In the genomic region with DNA sequence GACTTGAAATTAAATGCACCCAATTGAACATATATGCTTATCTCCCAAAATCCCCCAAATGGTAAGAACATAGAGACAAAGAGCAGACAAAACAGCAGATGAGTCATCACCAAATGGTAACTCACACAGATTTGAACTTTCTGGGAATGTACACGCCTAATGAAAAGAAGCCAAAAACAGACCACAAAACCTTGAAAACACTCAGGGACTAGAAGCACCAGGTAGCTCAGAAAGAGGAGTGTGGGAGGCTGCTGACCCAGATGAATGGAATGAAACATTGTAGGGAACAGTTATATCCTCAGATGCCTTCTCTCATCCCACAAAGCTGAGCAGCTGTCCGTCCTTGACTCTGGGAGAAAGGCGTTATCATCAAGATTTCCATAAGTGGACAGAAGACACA, we compare ENCODE assay signal across 1 cellular context.
TF ChIP-seq lines count a peak whose summit lies in the region.

No MANE protein-coding gene starts in this region.

TF ChIP-seq in GM23338, 12 proteins besides CTCF, POLR2A, EP300 and RAD21:
- TF ChIP-seq, protein P1, sequence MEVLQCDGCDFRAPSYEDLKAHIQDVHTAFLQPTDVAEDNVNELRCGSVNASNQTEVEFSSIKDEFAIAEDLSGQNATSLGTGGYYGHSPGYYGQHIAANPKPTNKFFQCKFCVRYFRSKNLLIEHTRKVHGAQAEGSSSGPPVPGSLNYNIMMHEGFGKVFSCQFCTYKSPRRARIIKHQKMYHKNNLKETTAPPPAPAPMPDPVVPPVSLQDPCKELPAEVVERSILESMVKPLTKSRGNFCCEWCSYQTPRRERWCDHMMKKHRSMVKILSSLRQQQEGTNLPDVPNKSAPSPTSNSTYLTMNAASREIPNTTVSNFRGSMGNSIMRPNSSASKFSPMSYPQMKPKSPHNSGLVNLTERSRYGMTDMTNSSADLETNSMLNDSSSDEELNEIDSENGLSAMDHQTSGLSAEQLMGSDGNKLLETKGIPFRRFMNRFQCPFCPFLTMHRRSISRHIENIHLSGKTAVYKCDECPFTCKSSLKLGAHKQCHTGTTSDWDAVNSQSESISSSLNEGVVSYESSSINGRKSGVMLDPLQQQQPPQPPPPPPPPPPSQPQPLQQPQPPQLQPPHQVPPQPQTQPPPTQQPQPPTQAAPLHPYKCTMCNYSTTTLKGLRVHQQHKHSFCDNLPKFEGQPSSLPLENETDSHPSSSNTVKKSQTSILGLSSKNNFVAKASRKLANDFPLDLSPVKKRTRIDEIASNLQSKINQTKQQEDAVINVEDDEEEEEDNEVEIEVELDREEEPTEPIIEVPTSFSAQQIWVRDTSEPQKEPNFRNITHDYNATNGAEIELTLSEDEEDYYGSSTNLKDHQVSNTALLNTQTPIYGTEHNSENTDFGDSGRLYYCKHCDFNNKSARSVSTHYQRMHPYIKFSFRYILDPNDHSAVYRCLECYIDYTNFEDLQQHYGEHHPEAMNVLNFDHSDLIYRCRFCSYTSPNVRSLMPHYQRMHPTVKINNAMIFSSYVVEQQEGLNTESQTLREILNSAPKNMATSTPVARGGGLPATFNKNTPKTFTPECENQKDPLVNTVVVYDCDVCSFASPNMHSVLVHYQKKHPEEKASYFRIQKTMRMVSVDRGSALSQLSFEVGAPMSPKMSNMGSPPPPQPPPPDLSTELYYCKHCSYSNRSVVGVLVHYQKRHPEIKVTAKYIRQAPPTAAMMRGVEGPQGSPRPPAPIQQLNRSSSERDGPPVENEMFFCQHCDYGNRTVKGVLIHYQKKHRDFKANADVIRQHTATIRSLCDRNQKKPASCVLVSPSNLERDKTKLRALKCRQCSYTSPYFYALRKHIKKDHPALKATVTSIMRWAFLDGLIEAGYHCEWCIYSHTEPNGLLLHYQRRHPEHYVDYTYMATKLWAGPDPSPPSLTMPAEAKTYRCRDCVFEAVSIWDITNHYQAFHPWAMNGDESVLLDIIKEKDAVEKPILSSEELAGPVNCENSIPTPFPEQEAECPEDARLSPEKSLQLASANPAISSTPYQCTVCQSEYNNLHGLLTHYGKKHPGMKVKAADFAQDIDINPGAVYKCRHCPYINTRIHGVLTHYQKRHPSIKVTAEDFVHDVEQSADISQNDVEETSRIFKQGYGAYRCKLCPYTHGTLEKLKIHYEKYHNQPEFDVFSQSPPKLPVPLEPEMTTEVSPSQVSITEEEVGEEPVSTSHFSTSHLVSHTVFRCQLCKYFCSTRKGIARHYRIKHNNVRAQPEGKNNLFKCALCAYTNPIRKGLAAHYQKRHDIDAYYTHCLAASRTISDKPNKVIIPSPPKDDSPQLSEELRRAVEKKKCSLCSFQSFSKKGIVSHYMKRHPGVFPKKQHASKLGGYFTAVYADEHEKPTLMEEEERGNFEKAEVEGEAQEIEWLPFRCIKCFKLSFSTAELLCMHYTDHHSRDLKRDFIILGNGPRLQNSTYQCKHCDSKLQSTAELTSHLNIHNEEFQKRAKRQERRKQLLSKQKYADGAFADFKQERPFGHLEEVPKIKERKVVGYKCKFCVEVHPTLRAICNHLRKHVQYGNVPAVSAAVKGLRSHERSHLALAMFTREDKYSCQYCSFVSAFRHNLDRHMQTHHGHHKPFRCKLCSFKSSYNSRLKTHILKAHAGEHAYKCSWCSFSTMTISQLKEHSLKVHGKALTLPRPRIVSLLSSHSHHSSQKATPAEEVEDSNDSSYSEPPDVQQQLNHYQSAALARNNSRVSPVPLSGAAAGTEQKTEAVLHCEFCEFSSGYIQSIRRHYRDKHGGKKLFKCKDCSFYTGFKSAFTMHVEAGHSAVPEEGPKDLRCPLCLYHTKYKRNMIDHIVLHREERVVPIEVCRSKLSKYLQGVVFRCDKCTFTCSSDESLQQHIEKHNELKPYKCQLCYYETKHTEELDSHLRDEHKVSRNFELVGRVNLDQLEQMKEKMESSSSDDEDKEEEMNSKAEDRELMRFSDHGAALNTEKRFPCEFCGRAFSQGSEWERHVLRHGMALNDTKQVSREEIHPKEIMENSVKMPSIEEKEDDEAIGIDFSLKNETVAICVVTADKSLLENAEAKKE (CRISPR knock-in tag; IDR thresholded peaks at IDR 0.05), result no peak
- TF ChIP-seq ZNF331 (CRISPR knock-in tag; IDR thresholded peaks at IDR 0.05; ENCODE audit: low read depth) (no peak), STAT1 (IDR thresholded peaks at IDR 0.05; ENCODE audit: unreplicated experiment) (no peak), ZNF114 (CRISPR knock-in tag; IDR thresholded peaks at IDR 0.05) (no peak), REST (IDR thresholded peaks at IDR 0.05; ENCODE audit: unreplicated experiment) (no peak), EZH2phosphoT487 (IDR thresholded peaks at IDR 0.05; ENCODE audit: unreplicated experiment) (no peak), JUNB (IDR thresholded peaks at IDR 0.05; ENCODE audit: unreplicated experiment) (no peak), EZH2 (IDR thresholded peaks at IDR 0.05; ENCODE audit: low read depth, unreplicated experiment) (no peak), NANOG (IDR thresholded peaks at IDR 0.05; ENCODE audit: borderline replicate concordance) (no peak), POLR2AphosphoS5 (IDR thresholded peaks at IDR 0.05; ENCODE audit: low read depth) (no peak), CREB1 (CRISPR knock-in tag; IDR thresholded peaks at IDR 0.05; ENCODE audit: low read depth) (no peak), ETS1 (IDR thresholded peaks at IDR 0.05) (no peak)
